8 cellular contexts compared by ENCODE assay signal in genomic region chr10:114821293-114821914, GRCh38. TPM values are rescaled to one million over a fixed set of nuclear protein-coding genes. Genes with fewer than 3 reads are reported as not detected.
DNase-seq lines count a peak whose midpoint lies in the region; ATAC-seq and TF ChIP-seq lines count a peak whose summit lies in the region.

Gene FHIP2A, plus strand, starts transcription at chr10:114821780. Its CDS starts 299 bp downstream, at chr10:114822079.

- H3K27ac ChIP-seq in right cardiac atrium (ENCODE audit: low read length) (peak within 1 kb of the TSS; percentile 97), rectal smooth muscle tissue (ENCODE audit: low read depth, low read length) (peak within 1 kb of the TSS; percentile 93), aorta (ENCODE audit: low read depth in 1 of 2, low read length in 2 of 2) (peak within 1 kb of the TSS; percentile 70 to 90)

- peak; percentile 57; the same call in 1 of the 3 replicates for TF ChIP-seq CTCF in GM12872 (IDR thresholded peaks at IDR 0.05; ENCODE audit: insufficient read depth, low read depth, low read length)

- H3K9ac ChIP-seq in rectal smooth muscle tissue (ENCODE audit: low read length) = peak within 1 kb of the TSS; percentile 69

- peak; percentile 88 to 93 for ATAC-seq in right cardiac atrium
- ATAC-seq in aorta (ENCODE audit: low FRiP score) = peak; percentile 94

- H3K36me3 ChIP-seq in H7 (replicated peaks; ENCODE audit: control insufficient read depth, insufficient read depth, low read length) (no peaks in the 10 kb centered on the region; the same call in 1 of the 2 replicates), rectal smooth muscle tissue (ENCODE audit: control insufficient read depth, insufficient read depth, low read length) (peaks cover 3% of the 10 kb centered on the region), aorta (ENCODE audit: control insufficient read depth in 1 of 2, insufficient read depth in 2 of 2, low read length in 1 of 2) (no peaks in the 10 kb centered on the region)

- peak; percentile 96 for DNase-seq in H7
- peak; percentile 76 for DNase-seq in LoVo (ENCODE audit: low spot score)
- DNase-seq in T-helper 2 cell = peak; percentile 70 to 86 (median 75)
- peak in 44 of 56 donors; percentile 14 to 82 (median 44) for DNase-seq in amygdala (lab: John Stamatoyannopoulos, UW)
- DNase-seq in right cardiac atrium = peak; percentile 81 to 94 (median 93)
- peak; percentile 82 to 94 for DNase-seq in aorta

- intact Hi-C loops in right cardiac atrium (cut with DNase I) = no loop called here
- intact Hi-C loops in aorta (cut with DNase I) = loop anchor here in 1 of 2 donors (5.0 kb wide), 1 partner anchor 116 kb away; the partner anchor contains the start of gene TRUB1

- H3K4me3 ChIP-seq in H7 (ENCODE audit: insufficient read depth, low read depth, low read length) = peak within 1 kb of the TSS; percentile 74
- H3K4me3 ChIP-seq in right cardiac atrium (ENCODE audit: low read length) = peak within 1 kb of the TSS; percentile 90
- H3K4me3 ChIP-seq in rectal smooth muscle tissue (ENCODE audit: low read length) = peak within 1 kb of the TSS; percentile 68
- peak within 1 kb of the TSS; percentile 55 to 86 for H3K4me3 ChIP-seq in aorta (ENCODE audit: low read length in 2 of 2)

- no peaks in the 10 kb centered on the region for H3K27me3 ChIP-seq in H7 (ENCODE audit: control insufficient read depth, insufficient read depth, low read length)
- H3K27me3 ChIP-seq in right cardiac atrium (ENCODE audit: control insufficient read depth, insufficient read depth) = no peaks in the 10 kb centered on the region
- no peaks in the 10 kb centered on the region for H3K27me3 ChIP-seq in rectal smooth muscle tissue (ENCODE audit: control insufficient read depth, insufficient read depth, low read length)
- no peaks in the 10 kb centered on the region for H3K27me3 ChIP-seq in aorta (ENCODE audit: control insufficient read depth in 1 of 2, insufficient read depth in 2 of 2, low read length in 1 of 2)

- 2% methylated on average over 59 of the region's 59 CpGs for WGBS in right cardiac atrium
- 1% methylated on average over 22 to 59 of the region's 59 CpGs for WGBS in aorta, 2 donors

- H3K4me1 ChIP-seq in right cardiac atrium (ENCODE audit: control insufficient read depth, insufficient read depth, low read length) (no peaks in the 10 kb centered on the region), rectal smooth muscle tissue (ENCODE audit: control insufficient read depth, insufficient read depth, low read length) (peaks cover 17% of the 10 kb centered on the region), aorta (ENCODE audit: control insufficient read depth in 1 of 2, insufficient read depth in 2 of 2, low read length in 2 of 2) (no peaks in the 10 kb centered on the region)

- H3K9me3 ChIP-seq in right cardiac atrium (ENCODE audit: control insufficient read depth, low read length) (no peaks in the 10 kb centered on the region), aorta (ENCODE audit: control insufficient read depth, low read length) (no peaks in the 10 kb centered on the region)

RNA-seq across cellular contexts. Expression of gene FHIP2A, which starts in this region (rescaled TPM):
- 7.8 and 13.1 TPM in 2 replicates for total RNA-seq in H7 (2014; rRNA removed; shearing (Covaris generic))
- total RNA-seq in right cardiac atrium (10 to 100 TPM; 25.1 to 30.2 (median 27.8) TPM), aorta (10 to 100 TPM; 33.1 to 48.4 TPM)
- polyA plus RNA-seq in right cardiac atrium (7.3 TPM), aorta (10 to 100 TPM in 1 of 2 donors, 1 to 10 TPM in 1; 4.8 to 15.2 TPM)

Comparison
In these comparisons a context has a peak if more than half of its experiments do, and no peak if none do; other contexts are left out.
1. Peak in every context shown above with its lines: DNase-seq, ATAC-seq, H3K4me3 ChIP-seq and H3K27ac ChIP-seq.
2. DNase-seq: peak in every context shown above with its lines; median percentile 96 in H7; 93 in right cardiac atrium; 88 in aorta; 76 in LoVo; 75 in T-helper 2 cell; 44 in amygdala.